ENCODE assay signal across 1 cellular context in genomic region chr21:46268371-46268770, GRCh38.
TF ChIP-seq lines count a peak whose summit lies in the region.

No MANE protein-coding gene starts in this region.

TF ChIP-seq in IMR-90, 13 proteins besides CTCF, POLR2A, EP300 and RAD21:
- no peak for TF ChIP-seq RFX5 (IDR thresholded peaks at IDR 0.05; ENCODE audit: low read depth, low read length)
- no peak for TF ChIP-seq MXI1 (IDR thresholded peaks at IDR 0.05; ENCODE audit: borderline replicate concordance, low read depth, low read length)
- no peak for TF ChIP-seq CHD1 (IDR thresholded peaks at IDR 0.05; ENCODE audit: low read depth, low read length)
- no peak for TF ChIP-seq FOS (IDR thresholded peaks at IDR 0.05; ENCODE audit: low read depth, low read length)
- no peak for TF ChIP-seq RCOR1 (IDR thresholded peaks at IDR 0.05; ENCODE audit: insufficient replicate concordance, low read length)
- no peak for TF ChIP-seq NFE2L2 (IDR thresholded peaks at IDR 0.05; ENCODE audit: low read depth, low read length)
- TF ChIP-seq BHLHE40 (IDR thresholded peaks at IDR 0.05; ENCODE audit: low read depth, low read length) = no peak
- TF ChIP-seq, protein P1, sequence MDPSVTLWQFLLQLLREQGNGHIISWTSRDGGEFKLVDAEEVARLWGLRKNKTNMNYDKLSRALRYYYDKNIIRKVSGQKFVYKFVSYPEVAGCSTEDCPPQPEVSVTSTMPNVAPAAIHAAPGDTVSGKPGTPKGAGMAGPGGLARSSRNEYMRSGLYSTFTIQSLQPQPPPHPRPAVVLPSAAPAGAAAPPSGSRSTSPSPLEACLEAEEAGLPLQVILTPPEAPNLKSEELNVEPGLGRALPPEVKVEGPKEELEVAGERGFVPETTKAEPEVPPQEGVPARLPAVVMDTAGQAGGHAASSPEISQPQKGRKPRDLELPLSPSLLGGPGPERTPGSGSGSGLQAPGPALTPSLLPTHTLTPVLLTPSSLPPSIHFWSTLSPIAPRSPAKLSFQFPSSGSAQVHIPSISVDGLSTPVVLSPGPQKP (IDR thresholded peaks at IDR 0.05; ENCODE audit: borderline replicate concordance, low read depth, low read length) = no peak
- TF ChIP-seq, protein P2, sequence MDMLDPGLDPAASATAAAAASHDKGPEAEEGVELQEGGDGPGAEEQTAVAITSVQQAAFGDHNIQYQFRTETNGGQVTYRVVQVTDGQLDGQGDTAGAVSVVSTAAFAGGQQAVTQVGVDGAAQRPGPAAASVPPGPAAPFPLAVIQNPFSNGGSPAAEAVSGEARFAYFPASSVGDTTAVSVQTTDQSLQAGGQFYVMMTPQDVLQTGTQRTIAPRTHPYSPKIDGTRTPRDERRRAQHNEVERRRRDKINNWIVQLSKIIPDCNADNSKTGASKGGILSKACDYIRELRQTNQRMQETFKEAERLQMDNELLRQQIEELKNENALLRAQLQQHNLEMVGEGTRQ (IDR thresholded peaks at IDR 0.05; ENCODE audit: low read depth, low read length) = no peak
- TF ChIP-seq CEBPB (IDR thresholded peaks at IDR 0.05; ENCODE audit: low read depth, low read length) = no peak
- TF ChIP-seq MAZ (IDR thresholded peaks at IDR 0.05; ENCODE audit: borderline replicate concordance, low read depth, low read length) = no peak
- TF ChIP-seq SMC3 (IDR thresholded peaks at IDR 0.05; ENCODE audit: low read depth, low read length) = no peak
- TF ChIP-seq MAFK (IDR thresholded peaks at IDR 0.05; ENCODE audit: low read depth, low read length) = no peak
TF ChIP-seq in IMR-90: peak in this region for 0.
